Comparison of ENCODE assay signal across 9 cellular contexts in genomic region chr5:126988021-126988569, GRCh38. TPM values are rescaled to one million over a fixed set of nuclear protein-coding genes. Genes with fewer than 3 reads are reported as not detected.
A peak's percentile ranks its signal among the peaks of the same experiment; 100 is the strongest.
DNase-seq lines count a peak whose midpoint lies in the region; ATAC-seq and TF ChIP-seq lines count a peak whose summit lies in the region.
"Had no signal": no experiment of that assay in that cellular context is flagged by ENCODE, and none has a peak within 500 bp of the region (broad histone marks: within the 10 kb centered on the region; RNA-seq: fewer than 3 reads in every experiment).

No MANE protein-coding gene starts in this region.

- DNase-seq in germinal center (ENCODE audit: low spot score) (peak; percentile 38), HPDE6-E6E7 (ENCODE audit: extremely low spot score) (no peak), DMS114 treated with DMSO at 0.1 percent for 48 hours (lab: John Stamatoyannopoulos, UW; ENCODE audit: unreplicated experiment) (no peak), NCI-H510A (lab: John Stamatoyannopoulos, UW) (no peak), esophagus squamous epithelium (lab: John Stamatoyannopoulos, UW) (no peak)

- intact Hi-C loops in esophagus squamous epithelium (cut with DNase I) = no loop called here

- peaks cover 15% of the 10 kb centered on the region for H3K4me1 ChIP-seq in HUES64 (ENCODE audit: insufficient read depth, low read length)
- no peaks in the 10 kb centered on the region for H3K4me1 ChIP-seq in esophagus squamous epithelium

- H3K4me3 ChIP-seq in HUES64 (ENCODE audit: low read length) (no peak overlapping the region), esophagus squamous epithelium (no peak overlapping the region)
- H3K4me3 ChIP-seq: skin epidermis had no signal

- WGBS in HUES64 = 72% methylated on average over 3 of the region's 3 CpGs
- 63 to 71% methylated on average over 3 of the region's 3 CpGs for WGBS in esophagus squamous epithelium, 2 donors

- 0 out of 2 replicates have a peak overlapping the region, but pooled peaks have one; percentile 9 for H3K9ac ChIP-seq in HUES64 (ENCODE audit: low read depth, low read length)

- TF ChIP-seq CTCF in esophagus squamous epithelium (IDR thresholded peaks at IDR 0.05) = no peak

- no peaks in the 10 kb centered on the region for H3K27me3 ChIP-seq in HUES64 (ENCODE audit: insufficient read depth, low read length)
- no peaks in the 10 kb centered on the region for H3K27me3 ChIP-seq in esophagus squamous epithelium

- H3K27ac ChIP-seq in HUES64 (ENCODE audit: low read depth, low read length) (peak overlapping the region; percentile 47; the same call in 1 of the 2 replicates), esophagus squamous epithelium (no peak overlapping the region)

- ATAC-seq in GM18499 (IDR thresholded peaks at IDR 0.05; ENCODE audit: insufficient read depth, unreplicated experiment) = peak; percentile 96
- ATAC-seq in GM21717 (IDR thresholded peaks at IDR 0.05; ENCODE audit: unreplicated experiment) = peak; percentile 93

- no peaks in the 10 kb centered on the region for H3K9me3 ChIP-seq in HUES64 (ENCODE audit: insufficient read depth, low read depth, low read length)
- no peaks in the 10 kb centered on the region for H3K9me3 ChIP-seq in esophagus squamous epithelium

- H3K36me3 ChIP-seq in HUES64 (ENCODE audit: insufficient read depth, low read length) (no peaks in the 10 kb centered on the region), esophagus squamous epithelium (no peaks in the 10 kb centered on the region)

- no peak for TF ChIP-seq POLR2A in esophagus squamous epithelium (IDR thresholded peaks at IDR 0.05)

RNA-seq across cellular contexts. Expression of gene MARCHF3, which starts 42.3 kb away (rescaled TPM):
- 8.3 TPM for polyA plus RNA-seq in HUES64 (2013, experiment 1 of 2)
- 6.8 TPM for polyA plus RNA-seq in HUES64 (2013, experiment 2 of 2)
- 1 to 10 TPM; 1.9 to 5.3 (median 2.5) TPM for total RNA-seq in esophagus squamous epithelium
